In the genomic region with DNA sequence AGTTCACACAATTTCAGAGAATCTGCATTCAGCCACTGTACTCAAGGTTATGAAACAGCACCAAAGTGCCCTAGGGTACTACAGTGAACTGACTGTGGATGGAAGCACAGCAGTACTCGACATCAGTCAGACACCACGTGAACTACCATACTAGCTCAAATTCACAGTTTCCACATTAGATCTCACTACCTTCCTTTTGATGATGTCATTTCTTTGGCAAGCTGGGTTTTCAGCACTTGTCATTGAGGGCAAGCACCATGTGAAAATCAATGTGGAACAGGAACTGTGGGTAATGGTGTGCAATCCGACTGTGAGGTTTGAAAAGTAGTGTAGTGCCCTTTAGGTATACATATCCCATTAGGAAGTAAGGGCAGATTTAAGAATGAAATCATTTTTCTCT, we compare ENCODE assay signal across 27 cellular contexts.
"Had no signal": no experiment of that assay in that cellular context is flagged by ENCODE, and none has a peak within 500 bp of the region (broad histone marks: within the 10 kb centered on the region; RNA-seq: fewer than 3 reads in every experiment).

No MANE protein-coding gene starts in this region.

- H3K27ac ChIP-seq: brain microvascular endothelial cell, coronary artery, VCaP had no signal

- H3K4me3 ChIP-seq: coronary artery had no signal

- DNase-seq: activated CD4-positive, alpha-beta memory T cell treated with anti-CD3 and anti-CD28 coated beads, Interleukin-2, amount 10 ng/mL, durations not matched to agents 7 days and 5 days; activated CD4-positive, alpha-beta T cell treated with anti-CD3 and anti-CD28 coated beads for 36 hours; activated CD4-positive, alpha-beta T cell treated with anti-CD3 and anti-CD28 coated beads, Interleukin-2, amount 10 ng/mL, durations not matched to agents 7 days and 5 days; activated CD4-positive, alpha-beta T cell treated with anti-CD3 and anti-CD28 coated beads, Interleukin-2, amount 50 U/mL, for 4 hours; activated CD4-positive, CD25-positive, alpha-beta regulatory T cell; activated CD4-positive, CD25-positive, alpha-beta regulatory T cell treated with anti-CD3 and anti-CD28 coated beads, Interleukin-2, amount 50 U/mL, for 72 hours; activated CD8-positive, alpha-beta memory T cell treated with anti-CD3 and anti-CD28 coated beads, Interleukin-2, amount 50 U/mL, for 48 hours; activated effector memory CD4-positive, alpha-beta T cell treated with Interleukin-2 at 50 U/mL for 16 hours; activated gamma-delta T cell treated with Interleukin-2 at 50 U/mL for 16 hours; activated naive CD4-positive, alpha-beta T cell treated with anti-CD3 and anti-CD28 coated beads, Interleukin-2, amount 50 U/mL, for 16 hours; activated naive CD4-positive, alpha-beta T cell treated with Interleukin-2 at 50 U/mL for 16 hours; activated T-cell treated with anti-CD3 and anti-CD28 coated beads for 4 hours; activated T-cell treated with anti-CD3 and anti-CD28 coated beads, Interleukin-2, amount 50 U/mL, for 24 hours; amniotic stem cell; anterior cingulate cortex; brain microvascular endothelial cell; effector CD8-positive, alpha-beta T cell; foreskin fibroblast; head of caudate nucleus; T-helper 2 cell had no signal

- H3K36me3 ChIP-seq: brain microvascular endothelial cell had no signal

- FAIRE-seq: astrocyte, endometrium, frontal cortex had no signal

- H3K27me3 ChIP-seq: brain microvascular endothelial cell had no signal

- ATAC-seq: activated CD4-positive, alpha-beta T cell treated with anti-CD3 and anti-CD28 coated beads for 36 hours; activated T-helper 17 cell treated with anti-CD3 and anti-CD28 coated beads, Interleukin-2, amount 50 U/mL, for 72 hours; esophagus mucosa had no signal
